Comparison of ENCODE assay signal across 1 cellular context in genomic region chr2:63628543-63628942, GRCh38.
TF ChIP-seq lines count a peak whose summit lies in the region.

No MANE protein-coding gene starts in this region.

TF ChIP-seq in GM12878, 131 proteins besides CTCF, POLR2A, EP300 and RAD21 (continued from another document):
- TF ChIP-seq IRF5 (IDR thresholded peaks at IDR 0.05; ENCODE audit: borderline replicate concordance) = no peak
- TF ChIP-seq, protein P1, sequence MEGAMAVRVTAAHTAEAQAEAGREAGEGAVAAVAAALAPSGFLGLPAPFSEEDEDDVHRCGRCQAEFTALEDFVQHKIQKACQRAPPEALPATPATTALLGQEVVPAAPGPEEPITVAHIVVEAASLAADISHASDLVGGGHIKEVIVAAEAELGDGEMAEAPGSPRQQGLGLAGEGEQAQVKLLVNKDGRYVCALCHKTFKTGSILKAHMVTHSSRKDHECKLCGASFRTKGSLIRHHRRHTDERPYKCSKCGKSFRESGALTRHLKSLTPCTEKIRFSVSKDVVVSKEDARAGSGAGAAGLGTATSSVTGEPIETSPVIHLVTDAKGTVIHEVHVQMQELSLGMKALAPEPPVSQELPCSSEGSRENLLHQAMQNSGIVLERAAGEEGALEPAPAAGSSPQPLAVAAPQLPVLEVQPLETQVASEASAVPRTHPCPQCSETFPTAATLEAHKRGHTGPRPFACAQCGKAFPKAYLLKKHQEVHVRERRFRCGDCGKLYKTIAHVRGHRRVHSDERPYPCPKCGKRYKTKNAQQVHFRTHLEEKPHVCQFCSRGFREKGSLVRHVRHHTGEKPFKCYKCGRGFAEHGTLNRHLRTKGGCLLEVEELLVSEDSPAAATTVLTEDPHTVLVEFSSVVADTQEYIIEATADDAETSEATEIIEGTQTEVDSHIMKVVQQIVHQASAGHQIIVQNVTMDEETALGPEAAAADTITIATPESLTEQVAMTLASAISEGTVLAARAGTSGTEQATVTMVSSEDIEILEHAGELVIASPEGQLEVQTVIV (IDR thresholded peaks at IDR 0.05; ENCODE audit: borderline replicate concordance, partially characterized antibody) = no peak
